12 cellular contexts compared by ENCODE assay signal in the genomic region with DNA sequence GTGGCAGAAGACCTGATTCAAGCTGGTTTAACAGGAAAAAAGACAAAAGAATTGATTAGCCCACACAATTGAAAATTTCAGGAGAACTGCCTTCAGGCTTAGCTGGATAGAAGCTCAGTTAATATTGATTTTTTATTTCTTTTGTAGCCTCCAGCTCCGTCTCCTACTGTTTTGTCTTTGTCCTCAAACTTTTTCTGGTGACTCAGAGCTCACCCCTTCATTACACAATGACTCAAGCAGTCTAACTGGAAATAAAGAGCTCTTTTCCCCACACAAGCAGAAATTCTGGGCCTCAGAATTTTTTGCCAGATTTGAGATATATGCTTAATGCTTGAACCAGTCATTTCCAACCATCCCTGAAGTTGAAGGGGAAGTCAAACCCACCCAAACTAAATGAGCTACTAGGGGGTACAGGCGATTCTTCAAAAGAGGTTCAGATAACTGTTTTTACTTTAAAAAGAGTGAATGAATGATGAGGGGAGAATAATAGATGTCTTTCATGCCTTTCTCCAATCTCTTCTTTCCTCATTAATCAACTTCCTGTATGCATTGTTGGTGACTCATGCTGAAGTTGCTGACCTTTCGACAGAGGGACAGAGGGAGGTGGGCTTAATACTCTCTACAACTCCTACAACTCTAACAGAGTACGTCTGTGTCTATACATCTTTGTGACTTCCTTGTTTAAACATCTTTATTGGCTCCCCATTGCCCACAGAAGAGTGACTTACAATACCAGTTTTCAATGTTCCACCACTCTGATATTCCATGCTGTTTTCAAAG.
A peak's percentile ranks its signal among the peaks of the same experiment; 100 is the strongest.
DNase-seq lines count a peak whose midpoint lies in the region; ATAC-seq and TF ChIP-seq lines count a peak whose summit lies in the region.
"Had no signal": no experiment of that assay in that cellular context is flagged by ENCODE, and none has a peak within 500 bp of the region (broad histone marks: within the 10 kb centered on the region; RNA-seq: fewer than 3 reads in every experiment).

No MANE protein-coding gene starts in this region.

- H3K4me3 ChIP-seq in HUES48 (ENCODE audit: low read depth, low read length) (no peak overlapping the region), brain microvascular endothelial cell (ENCODE audit: low read depth, low read length) (no peak overlapping the region)

- no peaks in the 10 kb centered on the region for H3K36me3 ChIP-seq in HUES48 (ENCODE audit: control insufficient read depth, insufficient read depth, low read length)
- H3K36me3 ChIP-seq in brain microvascular endothelial cell (replicated peaks): no peaks in the 10 kb centered on the region

- no peak overlapping the region for H3K9ac ChIP-seq in HUES48 (ENCODE audit: low read depth, low read length)

- 0 out of 2 replicates have a peak, but pooled peaks cover 6% of the 10 kb centered on the region for H3K4me1 ChIP-seq in HUES48 (ENCODE audit: control insufficient read depth, insufficient read depth, low read length)

- H3K27ac ChIP-seq in HUES48 (ENCODE audit: low read depth, low read length) (peak overlapping the region; percentile 92), brain microvascular endothelial cell (peak overlapping the region; percentile 98)

- peaks cover 18% of the 10 kb centered on the region for H3K9me3 ChIP-seq in HUES48 (ENCODE audit: control insufficient read depth, insufficient read depth, low read length)

- in situ Hi-C loops in brain microvascular endothelial cell (cut with HindIII; ENCODE audit: low pct_ligation_motif_present, low sequenced_read_pairs): no loop called here

- H3K27me3 ChIP-seq in HUES48 (ENCODE audit: control insufficient read depth, insufficient read depth, low read length) (no peaks in the 10 kb centered on the region), brain microvascular endothelial cell (replicated peaks) (no peaks in the 10 kb centered on the region)

- DNase-seq in AG08395 (ENCODE audit: low spot score) (peak; percentile 72), brain microvascular endothelial cell (peak; percentile 82), kidney glomerular epithelial cell (lab: John Stamatoyannopoulos, UW) (peak; percentile 41), GM19238 (ENCODE audit: insufficient read length, low spot score) (no peak), NCI-H510A (lab: John Stamatoyannopoulos, UW) (no peak)
- DNase-seq: C1 segment of cervical spinal cord; naive thymus-derived CD4-positive, alpha-beta T cell; NCI-H2171 treated with DMSO at 0.1 percent for 48 hours; stimulated activated CD4-positive, alpha-beta T cell treated with anti-CD3 and anti-CD28 coated beads, Interleukin-12 subunit alpha, Interleukin-12 subunit beta, amount 100 ng/mL, for 4 hours had no signal

- ATAC-seq in HG03442 (IDR thresholded peaks at IDR 0.05; ENCODE audit: unreplicated experiment) (no peak), HG02981 (IDR thresholded peaks at IDR 0.05; ENCODE audit: unreplicated experiment) (no peak)
- ATAC-seq: naive thymus-derived CD4-positive, alpha-beta T cell had no signal

- TF ChIP-seq CTCF in brain microvascular endothelial cell (IDR thresholded peaks at IDR 0.05; ENCODE audit: low read depth, low read length, missing control alignments): no peak

Comparison
In these comparisons a context has a peak if more than half of its experiments do, and no peak if none do; other contexts are left out.
1. DNase-seq: peak in AG08395 (single experiment), brain microvascular endothelial cell (single experiment) and kidney glomerular epithelial cell (single experiment); none in GM19238 (single experiment) and NCI-H510A (single experiment).